8 cellular contexts compared by ENCODE assay signal in genomic region chr17:55420067-55420775, GRCh38. TPM values are rescaled to one million over a fixed set of nuclear protein-coding genes. Genes with fewer than 3 reads are reported as not detected.
DNase-seq lines count a peak whose midpoint lies in the region; ATAC-seq lines count a peak whose summit lies in the region.

No MANE protein-coding gene starts in this region.

- no peaks in the 10 kb centered on the region for H3K27me3 ChIP-seq in iPS DF 6.9 (ENCODE audit: control insufficient read depth, insufficient read depth, low read length)

- H3K4me3 Mint-ChIP-seq in activated T-helper 2 cell treated with anti-CD3 and anti-CD28 coated beads, Interferon-gamma antibody, Interleukin-2, Interleukin-4, amounts not matched to agents 10 μg/mL and 5 μg/mL and 100 μg/mL, durations not matched to agents 14 hours and 24 hours and 36 hours (ENCODE audit: low read depth), result peak overlapping the region; percentile 91
- H3K4me3 Mint-ChIP-seq in stimulated activated memory B cell treated with anti-CD40 and anti-IgM and Interleukin-4, amounts not matched to agents 10 μg/mL and 1 μg/mL and 100 μg/mL, for 72 hours, result peak overlapping the region; percentile 95

- peaks cover 54% of the 10 kb centered on the region for H3K4me1 Mint-ChIP-seq in activated T-helper 2 cell treated with anti-CD3 and anti-CD28 coated beads, Interferon-gamma antibody, Interleukin-2, Interleukin-4, amounts not matched to agents 10 μg/mL and 5 μg/mL and 100 μg/mL, durations not matched to agents 14 hours and 24 hours and 36 hours (ENCODE audit: low read depth)
- H3K4me1 Mint-ChIP-seq in stimulated activated memory B cell treated with anti-CD40 and anti-IgM and Interleukin-4, amounts not matched to agents 10 μg/mL and 1 μg/mL and 100 μg/mL, for 72 hours, result peaks cover 81% of the 10 kb centered on the region

- no peaks in the 10 kb centered on the region for H3K4me1 ChIP-seq in iPS DF 6.9 (ENCODE audit: control insufficient read depth, insufficient read depth, low read length)

- H3K27ac Mint-ChIP-seq in activated T-helper 2 cell treated with anti-CD3 and anti-CD28 coated beads, Interferon-gamma antibody, Interleukin-2, Interleukin-4, amounts not matched to agents 10 μg/mL and 5 μg/mL and 100 μg/mL, durations not matched to agents 14 hours and 24 hours and 36 hours, result peak overlapping the region; percentile 97
- H3K27ac Mint-ChIP-seq in stimulated activated memory B cell treated with anti-CD40 and anti-IgM and Interleukin-4, amounts not matched to agents 10 μg/mL and 1 μg/mL and 100 μg/mL, for 72 hours, result peak overlapping the region; percentile 94

- H3K36me3 ChIP-seq in iPS DF 6.9 (ENCODE audit: control insufficient read depth, insufficient read depth, low read length), result no peaks in the 10 kb centered on the region

- no peaks in the 10 kb centered on the region for H3K9me3 Mint-ChIP-seq in activated T-helper 2 cell treated with anti-CD3 and anti-CD28 coated beads, Interferon-gamma antibody, Interleukin-2, Interleukin-4, amounts not matched to agents 10 μg/mL and 5 μg/mL and 100 μg/mL, durations not matched to agents 14 hours and 24 hours and 36 hours
- no peaks in the 10 kb centered on the region for H3K9me3 Mint-ChIP-seq in stimulated activated memory B cell treated with anti-CD40 and anti-IgM and Interleukin-4, amounts not matched to agents 10 μg/mL and 1 μg/mL and 100 μg/mL, for 72 hours

- intact Hi-C loops in activated T-helper 2 cell treated with anti-CD3 and anti-CD28 coated beads, Interferon-gamma antibody, Interleukin-2, Interleukin-4, amounts not matched to agents 10 μg/mL and 5 μg/mL and 100 μg/mL, durations not matched to agents 14 hours and 24 hours and 36 hours (cut with micrococcal nuclease), result loop anchor here (2.0 to 10.0 kb wide), 6 partner anchors 15 to 332 kb away; partner anchors contain the start of genes PCTP and SMIM36
- intact Hi-C loops in posterior cingulate gyrus (cut with DNase I), result loop anchor here (5.0 kb wide), 1 partner anchor 92 kb away; the partner anchor contains the start of gene SMIM36

- no peak overlapping the region for H3K27ac ChIP-seq in iPS DF 6.9 (ENCODE audit: low read length)

- peak; percentile 28 for ATAC-seq in GM19452 (IDR thresholded peaks at IDR 0.05; ENCODE audit: unreplicated experiment)
- peak; percentile 78 for ATAC-seq in stimulated activated memory B cell treated with anti-CD40 and anti-IgM and Interleukin-4, amounts not matched to agents 10 μg/mL and 1 μg/mL and 100 μg/mL, for 72 hours

- DNase-seq in CD1c-positive myeloid dendritic cell (ENCODE audit: extremely low spot score) (peak; percentile 78), Kasumi-1 (lab: John Stamatoyannopoulos, UW) (peak; percentile 76 to 79), iPS DF 6.9 (ENCODE audit: low read depth, low spot score) (no peak), NK-92 (lab: John Stamatoyannopoulos, UW; ENCODE audit: unreplicated experiment) (no peak), posterior cingulate gyrus (no peak)
- DNase-seq in activated T-helper 2 cell treated with anti-CD3 and anti-CD28 coated beads, Interferon-gamma antibody, Interleukin-2, Interleukin-4, amounts not matched to agents 10 μg/mL and 5 μg/mL and 100 μg/mL, durations not matched to agents 14 hours and 24 hours and 36 hours (ENCODE audit: low spot score), result peak; percentile 32

- H3K27me3 Mint-ChIP-seq in activated T-helper 2 cell treated with anti-CD3 and anti-CD28 coated beads, Interferon-gamma antibody, Interleukin-2, Interleukin-4, amounts not matched to agents 10 μg/mL and 5 μg/mL and 100 μg/mL, durations not matched to agents 14 hours and 24 hours and 36 hours (ENCODE audit: low read depth), result peaks cover 24% of the 10 kb centered on the region
- H3K27me3 Mint-ChIP-seq in stimulated activated memory B cell treated with anti-CD40 and anti-IgM and Interleukin-4, amounts not matched to agents 10 μg/mL and 1 μg/mL and 100 μg/mL, for 72 hours, result no peaks in the 10 kb centered on the region

- no peaks in the 10 kb centered on the region for H3K9me3 ChIP-seq in iPS DF 6.9 (ENCODE audit: control insufficient read depth, insufficient read depth, low read length)

- peak overlapping the region; percentile 97; the same call in 1 of the 2 replicates for H3K4me3 ChIP-seq in iPS DF 6.9 (ENCODE audit: low read length)

- no CpG with 5 or more reads among the region's 6 CpGs for WGBS in iPS DF 6.9 (ENCODE audit: insufficient coverage, insufficient read length)

- peaks cover 39% of the 10 kb centered on the region for H3K36me3 Mint-ChIP-seq in activated T-helper 2 cell treated with anti-CD3 and anti-CD28 coated beads, Interferon-gamma antibody, Interleukin-2, Interleukin-4, amounts not matched to agents 10 μg/mL and 5 μg/mL and 100 μg/mL, durations not matched to agents 14 hours and 24 hours and 36 hours (ENCODE audit: low read depth)
- H3K36me3 Mint-ChIP-seq in stimulated activated memory B cell treated with anti-CD40 and anti-IgM and Interleukin-4, amounts not matched to agents 10 μg/mL and 1 μg/mL and 100 μg/mL, for 72 hours, result peaks cover 34% of the 10 kb centered on the region

RNA-seq across cellular contexts. Expression of gene MMD, which starts 1.4 kb away (rescaled TPM):
- 29.6 and 30.1 TPM in 2 replicates for total RNA-seq in activated T-helper 2 cell treated with anti-CD3 and anti-CD28 coated beads, Interferon-gamma antibody, Interleukin-2, Interleukin-4, amounts not matched to agents 10 μg/mL and 5 μg/mL and 100 μg/mL, durations not matched to agents 14 hours and 24 hours and 36 hours

Comparison
In these comparisons a context has a peak if more than half of its experiments do, and no peak if none do; other contexts are left out.
1. DNase-seq: peak in CD1c-positive myeloid dendritic cell (single experiment), Kasumi-1 (2 of 2) and activated T-helper 2 cell treated with anti-CD3 and anti-CD28 coated beads, Interferon-gamma antibody, Interleukin-2, Interleukin-4, amounts not matched to agents 10 μg/mL and 5 μg/mL and 100 μg/mL, durations not matched to agents 14 hours and 24 hours and 36 hours (single experiment); none in iPS DF 6.9 (single experiment), NK-92 (single experiment) and posterior cingulate gyrus (0 of 10).